ENCODE assay signal across 8 cellular contexts in the genomic region with DNA sequence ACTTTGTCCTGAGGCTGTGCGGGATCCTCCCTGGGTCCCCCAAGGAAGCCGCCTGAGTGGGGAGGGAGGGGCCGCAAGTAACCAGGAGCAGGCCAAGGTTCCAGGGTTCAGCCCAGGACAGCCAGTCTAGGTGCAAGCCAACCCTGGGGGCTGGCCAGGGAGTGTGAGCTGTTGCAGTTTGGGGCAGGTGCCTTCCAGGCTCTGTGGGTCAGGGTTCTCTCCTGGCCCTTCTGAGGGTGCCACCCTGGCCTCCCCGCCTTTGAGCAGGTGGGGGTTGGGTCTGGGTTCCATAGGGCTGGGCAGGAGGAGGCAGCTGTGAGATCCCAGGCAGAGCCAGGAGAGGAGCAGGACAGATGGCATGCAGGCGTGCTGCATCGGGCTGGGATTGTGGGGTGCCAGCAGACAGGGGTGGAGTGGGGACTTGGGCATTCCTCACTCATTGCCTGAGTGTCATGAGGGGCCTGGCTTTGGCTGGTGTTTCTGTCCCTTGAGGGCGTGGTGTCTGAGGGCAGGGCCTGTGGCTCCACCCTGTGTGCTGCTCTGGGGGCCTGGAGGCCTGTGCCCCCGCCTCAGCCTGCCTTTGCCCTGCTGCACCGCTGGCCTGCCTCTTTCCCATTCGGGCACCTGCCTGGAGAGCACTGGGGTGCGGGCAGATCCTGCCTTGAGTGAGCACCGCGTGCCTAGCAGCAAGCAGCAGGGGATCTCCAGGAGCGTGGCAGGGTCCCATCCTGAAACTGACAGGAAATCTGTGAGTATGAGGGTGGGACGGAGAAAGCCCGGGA. TPM values are rescaled to one million over a fixed set of nuclear protein-coding genes. Genes with fewer than 3 reads are reported as not detected.
A peak's percentile ranks its signal among the peaks of the same experiment; 100 is the strongest.
DNase-seq lines count a peak whose midpoint lies in the region; ATAC-seq, FAIRE-seq and TF ChIP-seq lines count a peak whose summit lies in the region.

No MANE protein-coding gene starts in this region.

- TF ChIP-seq POLR2A in A549 (IDR thresholded peaks at IDR 0.05; ENCODE audit: low read length): no peak
- TF ChIP-seq POLR2A in gastroesophageal sphincter (IDR thresholded peaks at IDR 0.05): no peak

- peak; percentile 12; a peak in 1 of 6 replicates for ATAC-seq in A549
- peak; percentile 37 for ATAC-seq in GM19351 (IDR thresholded peaks at IDR 0.05; ENCODE audit: unreplicated experiment)
- ATAC-seq in gastroesophageal sphincter: peak; percentile 61

- no peaks in the 10 kb centered on the region for H3K36me3 Mint-ChIP-seq in endodermal cell (ENCODE audit: low read depth)

- no peak for TF ChIP-seq EP300 in A549 (IDR thresholded peaks at IDR 0.05)
- TF ChIP-seq EP300 in gastroesophageal sphincter (IDR thresholded peaks at IDR 0.05): no peak

- H3K27ac ChIP-seq in A549 (peak overlapping the region in 1 of 2 experiments; percentile 37; a peak in 3 of 6 replicates), gastroesophageal sphincter (peak overlapping the region in 3 of 4 donors; percentile 67 to 86 (median 73)), subcutaneous abdominal adipose tissue (ENCODE audit: low read depth, low read length) (peak overlapping the region; percentile 57), endodermal cell (ENCODE audit: low read depth, low read length) (no peak overlapping the region)

- peaks cover 13% of the 10 kb centered on the region for H3K4me1 ChIP-seq in A549
- peaks cover 13 to 100% (median 70%) of the 10 kb centered on the region in 3 donors for H3K4me1 ChIP-seq in gastroesophageal sphincter
- peaks cover 44 to 100% (median 91%) of the 10 kb centered on the region in 5 donors for H3K4me1 ChIP-seq in subcutaneous abdominal adipose tissue (ENCODE audit: control insufficient read depth in 5 of 5, insufficient read depth in 5 of 5, low read length in 5 of 5)
- no peaks in the 10 kb centered on the region for H3K4me1 ChIP-seq in endodermal cell (ENCODE audit: control insufficient read depth, insufficient read depth, low read length)

- FAIRE-seq in A549 (lab: Jason Lieb, UNC): no peak

- no peak overlapping the region for H3K4me3 Mint-ChIP-seq in endodermal cell

- DNase-seq in A549 (ENCODE audit: low read depth in 1 of 2, low spot score in 1 of 2) (no peak), NCI-H2171 treated with DMSO at 0.1 percent for 48 hours (lab: John Stamatoyannopoulos, UW) (peak; percentile 79), endodermal cell (no peak), NCI-H526 (lab: John Stamatoyannopoulos, UW) (no peak), GDM1 (lab: John Stamatoyannopoulos, UW) (no peak)

- H3K27ac Mint-ChIP-seq in endodermal cell: no peak overlapping the region

- no peaks in the 10 kb centered on the region for H3K27me3 Mint-ChIP-seq in endodermal cell (ENCODE audit: insufficient read depth)

- 84% methylated on average over 14 of the region's 16 CpGs for WGBS in A549 (ENCODE audit: missing lambda C conversion rate)
- WGBS in gastroesophageal sphincter (ENCODE audit: low coverage in 1 of 2), 2 donors: 24% methylated on average over 4 of the region's 16 CpGs; no CpG with 5 or more reads in 1 of the 2 donors
- 60 to 90% methylated on average over 1 to 16 of the region's 16 CpGs for WGBS in endodermal cell (ENCODE audit: insufficient coverage in 1 of 2, insufficient read length in 1 of 2), 2 experiments

- no peak for TF ChIP-seq CTCF in A549 (IDR thresholded peaks at IDR 0.05)
- no peak for TF ChIP-seq CTCF in gastroesophageal sphincter (IDR thresholded peaks at IDR 0.05)
- TF ChIP-seq CTCF in endodermal cell (conservative IDR thresholded peaks at IDR 0.05): no peak

- POLR2A ChIA-PET in A549 (lab: Yijun Ruan, JAX): no interaction called here

- H3K4me2 ChIP-seq in A549: 0 out of 3 replicates have a peak overlapping the region, but pooled peaks have one; percentile 17

- H3K9ac ChIP-seq in subcutaneous abdominal adipose tissue (ENCODE audit: low read length in 5 of 5) (peak overlapping the region in 3 of 5 donors; percentile 16 to 64 (median 63)), endodermal cell (ENCODE audit: extremely low read depth, low read length, poor library complexity, severe bottlenecking) (no peak overlapping the region)

- no peaks in the 10 kb centered on the region for H3K27me3 ChIP-seq in gastroesophageal sphincter
- H3K27me3 ChIP-seq in subcutaneous abdominal adipose tissue (ENCODE audit: control insufficient read depth in 5 of 5, insufficient read depth in 4 of 5, low read length in 5 of 5): no peaks in the 10 kb centered on the region
- no peaks in the 10 kb centered on the region for H3K27me3 ChIP-seq in endodermal cell (ENCODE audit: control insufficient read depth, insufficient read depth, low read length, poor library complexity, severe bottlenecking)

- H3K4me3 ChIP-seq in A549: no peak overlapping the region
- peak overlapping the region in 1 of 2 donors; percentile 18 for H3K4me3 ChIP-seq in gastroesophageal sphincter
- peak overlapping the region in 3 of 5 donors; percentile 35 to 52 (median 42) for H3K4me3 ChIP-seq in subcutaneous abdominal adipose tissue (ENCODE audit: low read depth in 1 of 5, low read length in 5 of 5)
- no peak overlapping the region for H3K4me3 ChIP-seq in endodermal cell (ENCODE audit: low read length)

- H3K4me1 Mint-ChIP-seq in endodermal cell: peaks cover 3% of the 10 kb centered on the region

- H3K9me3 Mint-ChIP-seq in endodermal cell: no peaks in the 10 kb centered on the region

- peaks cover 0 to 17% of the 10 kb centered on the region in 2 donors for H3K36me3 ChIP-seq in gastroesophageal sphincter
- peaks cover 0 to 10% (median 8%) of the 10 kb centered on the region in 5 donors for H3K36me3 ChIP-seq in subcutaneous abdominal adipose tissue (ENCODE audit: control insufficient read depth in 5 of 5, insufficient read depth in 5 of 5, low read length in 5 of 5)
- no peaks in the 10 kb centered on the region for H3K36me3 ChIP-seq in endodermal cell (ENCODE audit: control insufficient read depth, insufficient read depth, low read length)

- H3K9me3 ChIP-seq in A549: no peaks in the 10 kb centered on the region
- H3K9me3 ChIP-seq in gastroesophageal sphincter: no peaks in the 10 kb centered on the region
- no peaks in the 10 kb centered on the region for H3K9me3 ChIP-seq in subcutaneous abdominal adipose tissue (ENCODE audit: control insufficient read depth in 5 of 5, low read length in 5 of 5)
- no peaks in the 10 kb centered on the region for H3K9me3 ChIP-seq in endodermal cell (ENCODE audit: control insufficient read depth, low read length)

- CTCF ChIA-PET in A549 (lab: Yijun Ruan, JAX): interaction anchor here (2.3 kb wide), 1 partner anchor 143 kb away, joined by 8 read pairs; no protein-coding TSS in a partner anchor

- no peak for TF ChIP-seq RAD21 in A549 (conservative IDR thresholded peaks at IDR 0.05 in 1 of 2, IDR thresholded peaks at IDR 0.05 in 1 of 2)

TF ChIP-seq in A549, 52 proteins besides CTCF, POLR2A, EP300 and RAD21:
- TF ChIP-seq ZNF302 (CRISPR knock-in tag; IDR thresholded peaks at IDR 0.05) (no peak), BHLHE40 (IDR thresholded peaks at IDR 0.05; ENCODE audit: low read depth, low read length) (no peak), PHF8 (IDR thresholded peaks at IDR 0.05; ENCODE audit: borderline replicate concordance, low read depth) (no peak), HOXA7 (CRISPR knock-in tag; IDR thresholded peaks at IDR 0.05) (no peak)

RNA-seq across cellular contexts. Expression of gene KLF13, which starts 18.4 kb away (rescaled TPM):
- polyA plus RNA-seq in A549 (2011; rRNA removed): 53.5 and 67.0 TPM in 2 replicates
- 15.0 and 19.2 TPM in 2 replicates for polyA plus RNA-seq in A549 (2012; cell fraction: cytosol; rRNA removed)
- polyA plus RNA-seq in A549 (2012; cell fraction: nucleus; rRNA removed): 14.2 and 14.3 TPM in 2 replicates
- 42.7 to 53.5 TPM (median 52.5 TPM) in 3 replicates for polyA plus RNA-seq in A549 (2017; fragmentation: RNase III; extraction: RNeasy Plus Mini Kit Qiagen cat#74134 plus additional on column Dnase treatment)
- polyA minus RNA-seq in A549 (2011; rRNA and poly(A)+ RNA removed): 38.8 and 42.3 TPM in 2 replicates
- total RNA-seq in gastroesophageal sphincter: 100 to 1,000 TPM in 1 of 4 donors, 10 to 100 TPM in 3; 49.7 to 106 (median 76.1) TPM
- 10 to 100 TPM; 18.7 to 18.9 TPM for total RNA-seq in endodermal cell
- 58.0 TPM for polyA plus RNA-seq in endodermal cell (2013, experiment 1 of 2)
- 51.5 TPM for polyA plus RNA-seq in endodermal cell (2013, experiment 2 of 2)

Comparison
In these comparisons a context has a peak if more than half of its experiments do, and no peak if none do; other contexts are left out.
1. H3K4me3 ChIP-seq: peak in subcutaneous abdominal adipose tissue (3 of 5); none in A549 (single experiment) and endodermal cell (single experiment).
2. Peak in every context shown above with its lines, with median percentiles within 50 percentile points of each other: ATAC-seq.